In genomic region chr1:7550261-7550850, GRCh38 we compare ENCODE assay signal across 15 cellular contexts.
DNase-seq lines count a peak whose midpoint lies in the region; ATAC-seq and FAIRE-seq lines count a peak whose summit lies in the region.
"Had no signal": no experiment of that assay in that cellular context is flagged by ENCODE, and none has a peak within 500 bp of the region (broad histone marks: within the 10 kb centered on the region; RNA-seq: fewer than 3 reads in every experiment).

No MANE protein-coding gene starts in this region.

- peak; percentile 14 for ATAC-seq in stimulated activated memory B cell treated with anti-CD40 and anti-IgM and Interleukin-4, amounts not matched to agents 10 μg/mL and 1 μg/mL and 100 μg/mL, for 72 hours
- ATAC-seq: heart right ventricle had no signal

- CTCF ChIA-PET in activated CD4-positive, alpha-beta memory T cell treated with anti-CD3 and anti-CD28 coated beads for 36 hours (lab: Charles Lee), result no interaction called here

- H3K4me1 Mint-ChIP-seq in activated CD4-positive, alpha-beta memory T cell treated with anti-CD3 and anti-CD28 coated beads for 36 hours (ENCODE audit: low read depth), result peaks cover 12% of the 10 kb centered on the region
- peaks cover 13% of the 10 kb centered on the region for H3K4me1 Mint-ChIP-seq in stimulated activated memory B cell treated with anti-CD40 and anti-IgM and Interleukin-4, amounts not matched to agents 10 μg/mL and 1 μg/mL and 100 μg/mL, for 72 hours

- POLR2A ChIA-PET in activated CD4-positive, alpha-beta memory T cell treated with anti-CD3 and anti-CD28 coated beads for 36 hours (lab: Charles Lee), result no interaction called here

- peaks cover 10% of the 10 kb centered on the region for H3K27me3 Mint-ChIP-seq in activated CD4-positive, alpha-beta memory T cell treated with anti-CD3 and anti-CD28 coated beads for 36 hours
- H3K27me3 Mint-ChIP-seq in stimulated activated memory B cell treated with anti-CD40 and anti-IgM and Interleukin-4, amounts not matched to agents 10 μg/mL and 1 μg/mL and 100 μg/mL, for 72 hours, result peaks cover 42% of the 10 kb centered on the region

- intact Hi-C loops in activated CD4-positive, alpha-beta memory T cell treated with anti-CD3 and anti-CD28 coated beads for 36 hours (cut with micrococcal nuclease), result no loop called here

- H3K9me3 Mint-ChIP-seq in activated CD4-positive, alpha-beta memory T cell treated with anti-CD3 and anti-CD28 coated beads for 36 hours, result no peaks in the 10 kb centered on the region
- peaks cover 3% of the 10 kb centered on the region for H3K9me3 Mint-ChIP-seq in stimulated activated memory B cell treated with anti-CD40 and anti-IgM and Interleukin-4, amounts not matched to agents 10 μg/mL and 1 μg/mL and 100 μg/mL, for 72 hours

- H3K36me3 Mint-ChIP-seq in activated CD4-positive, alpha-beta memory T cell treated with anti-CD3 and anti-CD28 coated beads for 36 hours, result no peaks in the 10 kb centered on the region
- H3K36me3 Mint-ChIP-seq in stimulated activated memory B cell treated with anti-CD40 and anti-IgM and Interleukin-4, amounts not matched to agents 10 μg/mL and 1 μg/mL and 100 μg/mL, for 72 hours, result no peaks in the 10 kb centered on the region
- H3K36me3 Mint-ChIP-seq: activated naive CD8-positive, alpha-beta T cell treated with anti-CD3 and anti-CD28 coated beads, Interleukin-2, amount 10 ng/mL, durations not matched to agents 7 days and 5 days had no signal

- H3K4me3 Mint-ChIP-seq in activated CD4-positive, alpha-beta memory T cell treated with anti-CD3 and anti-CD28 coated beads for 36 hours, result no peak overlapping the region
- H3K4me3 Mint-ChIP-seq in stimulated activated memory B cell treated with anti-CD40 and anti-IgM and Interleukin-4, amounts not matched to agents 10 μg/mL and 1 μg/mL and 100 μg/mL, for 72 hours, result no peak overlapping the region
- H3K4me3 Mint-ChIP-seq: activated naive CD8-positive, alpha-beta T cell treated with anti-CD3 and anti-CD28 coated beads, Interleukin-2, amount 10 ng/mL, durations not matched to agents 7 days and 5 days had no signal

- no peak for FAIRE-seq in GM19239 (lab: Jason Lieb, UNC)
- FAIRE-seq: D721Med had no signal

- peak; percentile 19 for DNase-seq in activated effector memory CD4-positive, alpha-beta T cell treated with anti-CD3 and anti-CD28 coated beads, Interleukin-2, amount 50 U/mL, for 16 hours
- DNase-seq in activated effector memory CD4-positive, alpha-beta T cell treated with Interleukin-2 at 50 U/mL for 16 hours, result no peak
- no peak for DNase-seq in activated CD4-positive, alpha-beta memory T cell treated with anti-CD3 and anti-CD28 coated beads for 36 hours
- DNase-seq in iPS-NIHi7 (ENCODE audit: extremely low spot score) (peak; percentile 84), NCI-H2227 (lab: John Stamatoyannopoulos, UW; ENCODE audit: unreplicated experiment) (no peak), GM19239 (ENCODE audit: insufficient read length, low spot score) (no peak)
- DNase-seq in stimulated activated CD4-positive, alpha-beta T cell treated with anti-CD3 and anti-CD28 coated beads, Interleukin-4, amount 100 ng/mL, for 4 hours, result no peak
- DNase-seq: activated naive CD8-positive, alpha-beta T cell treated with anti-CD3 and anti-CD28 coated beads, Interleukin-2, amount 10 ng/mL, durations not matched to agents 7 days and 5 days; cerebellar nuclear complex; heart right ventricle; NCI-H2081 treated with DMSO at 0.1 percent for 48 hours; NCI-H82; Right ventricle myocardium superior had no signal

- peak overlapping the region; percentile 89 for H3K27ac Mint-ChIP-seq in activated CD4-positive, alpha-beta memory T cell treated with anti-CD3 and anti-CD28 coated beads for 36 hours
- peak overlapping the region; percentile 67 for H3K27ac Mint-ChIP-seq in stimulated activated memory B cell treated with anti-CD40 and anti-IgM and Interleukin-4, amounts not matched to agents 10 μg/mL and 1 μg/mL and 100 μg/mL, for 72 hours

Comparison
In these comparisons a context has a peak if more than half of its experiments do, and no peak if none do; other contexts are left out.
1. DNase-seq: peak in activated effector memory CD4-positive, alpha-beta T cell treated with anti-CD3 and anti-CD28 coated beads, Interleukin-2, amount 50 U/mL, for 16 hours (single experiment) and iPS-NIHi7 (single experiment); none in activated effector memory CD4-positive, alpha-beta T cell treated with Interleukin-2 at 50 U/mL for 16 hours (single experiment), activated CD4-positive, alpha-beta memory T cell treated with anti-CD3 and anti-CD28 coated beads for 36 hours (single experiment), NCI-H2227 (single experiment), stimulated activated CD4-positive, alpha-beta T cell treated with anti-CD3 and anti-CD28 coated beads, Interleukin-4, amount 100 ng/mL, for 4 hours (0 of 2) and GM19239 (single experiment).